9 cellular contexts compared by ENCODE assay signal in genomic region chr2:219247678-219248642, GRCh38.
DNase-seq lines count a peak whose midpoint lies in the region; ATAC-seq and TF ChIP-seq lines count a peak whose summit lies in the region.
"Had no signal": no experiment of that assay in that cellular context is flagged by ENCODE, and none has a peak within 500 bp of the region (broad histone marks: within the 10 kb centered on the region; RNA-seq: fewer than 3 reads in every experiment).

No MANE protein-coding gene starts in this region.

- ATAC-seq in GM18909 (IDR thresholded peaks at IDR 0.05; ENCODE audit: poor library complexity, unreplicated experiment) (peak; percentile 26), SK-N-SH treated with all-trans-retinoic acid at 6 μM for 48 hours (no peak), GM19463 (IDR thresholded peaks at IDR 0.05; ENCODE audit: unreplicated experiment) (no peak), GM21447 (IDR thresholded peaks at IDR 0.05; ENCODE audit: unreplicated experiment) (no peak)
- ATAC-seq: left lobe of liver had no signal

- DNase-seq in activated CD4-positive, alpha-beta T cell treated with anti-CD3 and anti-CD28 coated beads for 48 hours: peak; percentile 70
- DNase-seq in epithelial cell of esophagus (ENCODE audit: low read depth) (peak; percentile 24), middle frontal gyrus (ENCODE audit: extremely low spot score, low spot score) (no peak)
- peak; percentile 31 to 39 for DNase-seq in stimulated activated CD4-positive, alpha-beta T cell treated with anti-CD3 and anti-CD28 coated beads, Interleukin-2, amount 100 ng/mL, for 48 hours

- no peak for TF ChIP-seq CTCF in epithelial cell of esophagus (IDR thresholded peaks at IDR 0.05; ENCODE audit: insufficient read depth, low read depth, low read length, missing control alignments)

- no peak overlapping the region for H3K4me3 ChIP-seq in epithelial cell of esophagus (ENCODE audit: low read length)

TF ChIP-seq in SK-N-SH treated with all-trans-retinoic acid at 6 μM for 48 hours, 23 proteins besides CTCF, POLR2A, EP300 and RAD21:
- TF ChIP-seq TSHZ2 (CRISPR knock-in tag; IDR thresholded peaks at IDR 0.05) (no peak), POU6F1 (CRISPR knock-in tag; IDR thresholded peaks at IDR 0.05; ENCODE audit: borderline replicate concordance, low read depth) (no peak), CSRNP3 (CRISPR knock-in tag; IDR thresholded peaks at IDR 0.05) (no peak), TOX (CRISPR knock-in tag; IDR thresholded peaks at IDR 0.05; ENCODE audit: borderline replicate concordance) (no peak)
